In genomic region chr10:107614939-107615665, GRCh38 we compare ENCODE assay signal across 19 cellular contexts.
DNase-seq lines count a peak whose midpoint lies in the region; ATAC-seq and TF ChIP-seq lines count a peak whose summit lies in the region.
"Had no signal": no experiment of that assay in that cellular context is flagged by ENCODE, and none has a peak within 500 bp of the region (broad histone marks: within the 10 kb centered on the region; RNA-seq: fewer than 3 reads in every experiment).

No MANE protein-coding gene starts in this region.

- H3K36me3 ChIP-seq in skeletal muscle satellite cell (ENCODE audit: insufficient read depth, low read length), result no peaks in the 10 kb centered on the region
- no peaks in the 10 kb centered on the region for H3K36me3 ChIP-seq in gastrocnemius medialis
- H3K36me3 ChIP-seq: colonic mucosa had no signal

- peak; percentile 37 for DNase-seq in NCI-H2029 (lab: John Stamatoyannopoulos, UW)
- DNase-seq in NCI-H2029 treated with DMSO at 0.1 percent for 48 hours (lab: John Stamatoyannopoulos, UW), result no peak
- peak; percentile 96 for DNase-seq in NCI-H69 (lab: John Stamatoyannopoulos, UW)
- DNase-seq in epithelial cell of esophagus (ENCODE audit: low read depth), result peak; percentile 72
- DNase-seq in gastrocnemius medialis, result no peak
- DNase-seq in NCI-H526 (lab: John Stamatoyannopoulos, UW), result no peak
- DNase-seq in ureter (ENCODE audit: low spot score), result no peak
- DNase-seq: activated CD4-positive, alpha-beta T cell treated with anti-CD3 and anti-CD28 coated beads, Interleukin-2, amount 50 U/mL, for 4 hours; activated naive CD4-positive, alpha-beta T cell treated with anti-CD3 and anti-CD28 coated beads, Interleukin-2, amount 10 ng/mL, durations not matched to agents 7 days and 5 days; activated T-cell treated with anti-CD3 and anti-CD28 coated beads, Interleukin-2, amount 50 U/mL, for 1 hour; CD4-positive, CD25-positive, alpha-beta regulatory T cell; colonic mucosa; DND-41; NCI-H2107; nucleus accumbens; stimulated activated CD4-positive, alpha-beta T cell treated with anti-CD3 and anti-CD28 coated beads, Interleukin-15, amount 100 ng/mL, for 24 hours; stimulated activated naive B cell treated with anti-CD40 and anti-IgM and Interleukin-4, amounts not matched to agents 10 μg/mL and 1 μg/mL and 100 μg/mL, for 72 hours had no signal

- no peak for TF ChIP-seq POLR2A in gastrocnemius medialis (IDR thresholded peaks at IDR 0.05)

- no peak for ATAC-seq in gastrocnemius medialis
- ATAC-seq: stimulated activated naive B cell treated with anti-CD40 and anti-IgM and Interleukin-4, amounts not matched to agents 10 μg/mL and 1 μg/mL and 100 μg/mL, for 72 hours had no signal

- H3K9me3 ChIP-seq in skeletal muscle satellite cell (replicated peaks; ENCODE audit: low read length) (no peaks in the 10 kb centered on the region), gastrocnemius medialis (no peaks in the 10 kb centered on the region)
- H3K9me3 ChIP-seq: colonic mucosa had no signal

- in situ Hi-C loops in gastrocnemius medialis (cut with MboI; ENCODE audit: low sequenced_read_pairs in 4 of 4), result no loop called here

- H3K9ac ChIP-seq in skeletal muscle satellite cell (ENCODE audit: low read depth, low read length), result no peak overlapping the region

- peaks cover 29% of the 10 kb centered on the region for H3K4me1 ChIP-seq in skeletal muscle satellite cell (ENCODE audit: control insufficient read depth, insufficient read depth, low read length)
- no peaks in the 10 kb centered on the region for H3K4me1 ChIP-seq in gastrocnemius medialis
- H3K4me1 ChIP-seq: colonic mucosa had no signal

- H3K4me3 ChIP-seq in epithelial cell of esophagus (ENCODE audit: low read length) (no peak overlapping the region), skeletal muscle satellite cell (ENCODE audit: low read length) (no peak overlapping the region), gastrocnemius medialis (no peak overlapping the region)
- H3K4me3 ChIP-seq: colonic mucosa had no signal

- H3K27me3 ChIP-seq in skeletal muscle satellite cell (ENCODE audit: control insufficient read depth, insufficient read depth, low read length) (no peaks in the 10 kb centered on the region), gastrocnemius medialis (no peaks in the 10 kb centered on the region)
- H3K27me3 ChIP-seq: colonic mucosa had no signal

- intact Hi-C loops in gastrocnemius medialis (cut with DNase I; ENCODE audit: low total_unique reads), result no loop called here

- H3K27ac ChIP-seq in gastrocnemius medialis, result no peak overlapping the region
- H3K27ac ChIP-seq: colonic mucosa, VCaP had no signal

- peak overlapping the region; percentile 47 for H3K4me2 ChIP-seq in skeletal muscle satellite cell (ENCODE audit: low read length)

- TF ChIP-seq CTCF in epithelial cell of esophagus (IDR thresholded peaks at IDR 0.05; ENCODE audit: insufficient read depth, low read depth, low read length, missing control alignments), result no peak
- no peak for TF ChIP-seq CTCF in gastrocnemius medialis (IDR thresholded peaks at IDR 0.05 in 4 of 5, conservative IDR thresholded peaks at IDR 0.05 in 1 of 5)

Comparison
In these comparisons a context has a peak if more than half of its experiments do, and no peak if none do; other contexts are left out.
1. DNase-seq: peak in NCI-H2029 (single experiment), NCI-H69 (single experiment) and epithelial cell of esophagus (single experiment); none in NCI-H2029 treated with DMSO at 0.1 percent for 48 hours (single experiment), gastrocnemius medialis (0 of 2), NCI-H526 (0 of 2) and ureter (single experiment).